Comparison of ENCODE assay signal across 18 cellular contexts in the genomic region with DNA sequence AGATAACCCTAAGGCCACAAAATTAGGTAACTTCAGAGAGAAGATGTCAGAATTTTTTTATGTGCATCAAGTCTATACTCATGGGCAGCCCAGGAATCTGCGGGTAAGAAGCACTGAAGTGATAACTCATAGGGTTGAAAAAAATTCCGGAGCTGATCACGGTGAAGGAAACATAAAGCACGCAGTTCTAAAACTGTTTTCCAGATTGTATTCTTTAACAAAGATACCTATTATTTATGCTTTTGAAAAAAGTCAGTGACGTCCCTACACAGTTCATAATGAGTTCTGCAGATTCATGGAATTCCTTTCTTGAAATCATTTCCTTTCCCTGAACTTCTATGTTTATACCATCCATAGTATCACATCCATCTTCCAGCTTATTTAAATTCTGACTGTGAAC.
DNase-seq lines count a peak whose midpoint lies in the region; ATAC-seq, FAIRE-seq and TF ChIP-seq lines count a peak whose summit lies in the region.
"Had no signal": no experiment of that assay in that cellular context is flagged by ENCODE, and none has a peak within 500 bp of the region (broad histone marks: within the 10 kb centered on the region; RNA-seq: fewer than 3 reads in every experiment).

No MANE protein-coding gene starts in this region.

- no peak for FAIRE-seq in RCC 7860 (lab: Jason Lieb, UNC)

- H3K27ac Mint-ChIP-seq in progenitor cell of endocrine pancreas, result no peak overlapping the region
- H3K27ac Mint-ChIP-seq: activated CD8-positive, alpha-beta memory T cell treated with anti-CD3 and anti-CD28 coated beads, Interleukin-2, amount 10 ng/mL, durations not matched to agents 7 days and 5 days; CD4-positive, alpha-beta memory T cell had no signal

- no peak for ATAC-seq in HG03460 (IDR thresholded peaks at IDR 0.05; ENCODE audit: unreplicated experiment)
- ATAC-seq: activated CD8-positive, alpha-beta memory T cell treated with anti-CD3 and anti-CD28 coated beads, Interleukin-2, amount 10 ng/mL, durations not matched to agents 7 days and 5 days; left colon; psoas muscle had no signal

- no peaks in the 10 kb centered on the region for H3K36me3 Mint-ChIP-seq in progenitor cell of endocrine pancreas (ENCODE audit: insufficient read depth)
- H3K36me3 Mint-ChIP-seq: activated CD8-positive, alpha-beta memory T cell treated with anti-CD3 and anti-CD28 coated beads, Interleukin-2, amount 10 ng/mL, durations not matched to agents 7 days and 5 days; CD4-positive, alpha-beta memory T cell had no signal

- H2AFZ ChIP-seq in osteoblast (ENCODE audit: low read length), result no peak overlapping the region
- H2AFZ ChIP-seq: hepatocyte had no signal

- H3K27ac ChIP-seq in osteoblast (ENCODE audit: low read depth, low read length), result peak overlapping the region; percentile 95
- H3K27ac ChIP-seq: cardiac muscle cell, hepatocyte, HL-60 had no signal

- H3K4me2 ChIP-seq in osteoblast (ENCODE audit: insufficient read depth, low read length), result peak overlapping the region; percentile 17
- H3K4me2 ChIP-seq: hepatocyte had no signal

- H3K4me3 Mint-ChIP-seq in progenitor cell of endocrine pancreas (ENCODE audit: low read depth), result no peak overlapping the region
- H3K4me3 Mint-ChIP-seq: activated CD8-positive, alpha-beta memory T cell treated with anti-CD3 and anti-CD28 coated beads, Interleukin-2, amount 10 ng/mL, durations not matched to agents 7 days and 5 days; CD4-positive, alpha-beta memory T cell had no signal

- H3K27me3 Mint-ChIP-seq in progenitor cell of endocrine pancreas, result peaks cover 27% of the 10 kb centered on the region
- H3K27me3 Mint-ChIP-seq: activated CD8-positive, alpha-beta memory T cell treated with anti-CD3 and anti-CD28 coated beads, Interleukin-2, amount 10 ng/mL, durations not matched to agents 7 days and 5 days had no signal

- H3K27me3 ChIP-seq in osteoblast (ENCODE audit: insufficient read depth, low read length), result no peaks in the 10 kb centered on the region
- H3K27me3 ChIP-seq: cardiac muscle cell, hepatocyte had no signal

- peaks cover 25% of the 10 kb centered on the region for H3K4me1 Mint-ChIP-seq in progenitor cell of endocrine pancreas (ENCODE audit: low read depth)
- H3K4me1 Mint-ChIP-seq: activated CD8-positive, alpha-beta memory T cell treated with anti-CD3 and anti-CD28 coated beads, Interleukin-2, amount 10 ng/mL, durations not matched to agents 7 days and 5 days; CD4-positive, alpha-beta memory T cell had no signal

- DNase-seq in EL (peak; percentile 89), RCC 7860 (ENCODE audit: low spot score) (peak; percentile 73), dermis blood vessel endothelial cell (peak; percentile 81), osteoblast (ENCODE audit: insufficient read length, low spot score, missing footprints) (no peak), SIG-M5 treated with dmso at 0.1 percent for 504 hours (lab: John Stamatoyannopoulos, UW; ENCODE audit: unreplicated experiment) (no peak), progenitor cell of endocrine pancreas (ENCODE audit: low spot score, unreplicated experiment) (no peak)
- DNase-seq in activated CD4-positive, alpha-beta T cell treated with anti-CD3 and anti-CD28 coated beads, Interleukin-2, amount 50 U/mL, for 4 hours, result no peak
- DNase-seq: activated CD8-positive, alpha-beta memory T cell treated with anti-CD3 and anti-CD28 coated beads, Interleukin-2, amount 10 ng/mL, durations not matched to agents 7 days and 5 days; activated naive CD4-positive, alpha-beta T cell; CD4-positive, alpha-beta memory T cell; GF-D8; left colon; NCI-H524; psoas muscle had no signal

- H3K9me3 Mint-ChIP-seq in progenitor cell of endocrine pancreas (ENCODE audit: low read depth), result no peaks in the 10 kb centered on the region
- H3K9me3 Mint-ChIP-seq: CD4-positive, alpha-beta memory T cell had no signal

- peaks cover 54% of the 10 kb centered on the region for H3K4me1 ChIP-seq in osteoblast (ENCODE audit: insufficient read depth, low read length)
- H3K4me1 ChIP-seq: psoas muscle had no signal

- H3K79me2 ChIP-seq in osteoblast (ENCODE audit: insufficient read depth, low read length), result no peaks in the 10 kb centered on the region
- H3K79me2 ChIP-seq: hepatocyte had no signal

- no peaks in the 10 kb centered on the region for H3K9me3 ChIP-seq in osteoblast (ENCODE audit: low read depth, low read length)
- H3K9me3 ChIP-seq: psoas muscle had no signal

- no peak for TF ChIP-seq CTCF in osteoblast (IDR thresholded peaks at IDR 0.05; ENCODE audit: extremely low read depth, low read depth, low read length)
- TF ChIP-seq CTCF in progenitor cell of endocrine pancreas (IDR thresholded peaks at IDR 0.05; ENCODE audit: unreplicated experiment), result no peak

- no peaks in the 10 kb centered on the region for H3K36me3 ChIP-seq in osteoblast (ENCODE audit: insufficient read depth, low read length)
- H3K36me3 ChIP-seq: cardiac muscle cell had no signal

- H3K4me3 ChIP-seq in osteoblast (ENCODE audit: insufficient read depth, low read length), result no peak overlapping the region
- H3K4me3 ChIP-seq: cardiac muscle cell, hepatocyte, psoas muscle had no signal

- no peaks in the 10 kb centered on the region for H4K20me1 ChIP-seq in osteoblast (ENCODE audit: insufficient read depth, low read length)

Comparison
In these comparisons a context has a peak if more than half of its experiments do, and no peak if none do; other contexts are left out.
1. DNase-seq: peak in EL (single experiment), RCC 7860 (single experiment) and dermis blood vessel endothelial cell (single experiment); none in osteoblast (single experiment), activated CD4-positive, alpha-beta T cell treated with anti-CD3 and anti-CD28 coated beads, Interleukin-2, amount 50 U/mL, for 4 hours (0 of 2), SIG-M5 treated with dmso at 0.1 percent for 504 hours (single experiment) and progenitor cell of endocrine pancreas (single experiment).